ENCODE assay signal across 8 cellular contexts in genomic region chr1:166974647-166975345, GRCh38. TPM values are rescaled to one million over a fixed set of nuclear protein-coding genes. Genes with fewer than 3 reads are reported as not detected.
DNase-seq lines count a peak whose midpoint lies in the region; ATAC-seq, FAIRE-seq and TF ChIP-seq lines count a peak whose summit lies in the region.

No MANE protein-coding gene starts in this region.

- FAIRE-seq in endothelial cell of umbilical vein (lab: Jason Lieb, UNC): no peak

- H3K4me1 ChIP-seq in endothelial cell of umbilical vein (ENCODE audit: control insufficient read depth, extremely low read depth, insufficient read depth, low read length): peaks cover 5% of the 10 kb centered on the region

- no peak for TF ChIP-seq CTCF in AG04449 (IDR thresholded peaks at IDR 0.05; ENCODE audit: insufficient read depth, low read length, missing control alignments)
- TF ChIP-seq CTCF in endothelial cell of umbilical vein (IDR thresholded peaks at IDR 0.05; ENCODE audit: extremely low read depth in 1 of 2, insufficient read depth in 1 of 2, low read depth in 1 of 2, low read length in 2 of 2): no peak

- H3K4me3 Mint-ChIP-seq in activated CD4-positive, alpha-beta T cell treated with anti-CD3 and anti-CD28 coated beads for 36 hours: peak overlapping the region; percentile 93

- peaks cover 21% of the 10 kb centered on the region for H3K27me3 Mint-ChIP-seq in activated CD4-positive, alpha-beta T cell treated with anti-CD3 and anti-CD28 coated beads for 36 hours

- H3K4me1 Mint-ChIP-seq in activated CD4-positive, alpha-beta T cell treated with anti-CD3 and anti-CD28 coated beads for 36 hours: peaks cover 56% of the 10 kb centered on the region

- H2AFZ ChIP-seq in endothelial cell of umbilical vein (ENCODE audit: low read depth, low read length): peak overlapping the region; percentile 26

- no peak overlapping the region for H3K9ac ChIP-seq in endothelial cell of umbilical vein (replicated peaks; ENCODE audit: extremely low read depth, insufficient read depth, low read length)

- no peaks in the 10 kb centered on the region for H3K79me2 ChIP-seq in endothelial cell of umbilical vein (ENCODE audit: control insufficient read depth, insufficient read depth, low read length)

- H3K27ac ChIP-seq in endothelial cell of umbilical vein (ENCODE audit: insufficient read depth, low read depth, low read length): no peak overlapping the region

- H3K36me3 ChIP-seq in H7 (replicated peaks; ENCODE audit: control insufficient read depth, insufficient read depth, low read length) (no peaks in the 10 kb centered on the region), endothelial cell of umbilical vein (ENCODE audit: control insufficient read depth in 2 of 2, extremely low read depth in 1 of 2, insufficient read depth in 2 of 2, low read length in 2 of 2) (no peaks in the 10 kb centered on the region)

- H3K4me3 ChIP-seq in AG04449 (ENCODE audit: low read depth, low read length): peak overlapping the region; percentile 43
- H3K4me3 ChIP-seq in H7 (ENCODE audit: insufficient read depth, low read depth, low read length): peak overlapping the region; percentile 45
- H3K4me3 ChIP-seq in endothelial cell of umbilical vein (replicated peaks in 1 of 3; ENCODE audit: insufficient read depth in 1 of 3, low read depth in 1 of 3, low read length in 3 of 3): peak overlapping the region in 2 of 3 experiments; percentile 19 to 27

- H3K9me1 ChIP-seq in endothelial cell of umbilical vein (replicated peaks; ENCODE audit: control insufficient read depth, extremely low read depth, insufficient read depth, low read length): no peaks in the 10 kb centered on the region

- intact Hi-C loops in activated CD4-positive, alpha-beta T cell treated with anti-CD3 and anti-CD28 coated beads for 36 hours (cut with DNase I, micrococcal nuclease): loop anchor here (1.0 to 10.0 kb wide), 11 partner anchors 68 to 490 kb away; partner anchors contain the start of genes POU2F1 (in 2 of the 2), POGK (in 1 of the 2) and TADA1 (in 1 of the 2)
- intact Hi-C loops in endothelial cell of umbilical vein (cut with micrococcal nuclease): no loop called here

- CTCF ChIA-PET in AG04449 (lab: Yijun Ruan, JAX): interaction anchor here (0.6 kb wide), 1 partner anchor 713 kb away, joined by 3 read pairs; no protein-coding TSS in a partner anchor
- CTCF ChIA-PET in activated CD4-positive, alpha-beta T cell treated with anti-CD3 and anti-CD28 coated beads for 36 hours (lab: Charles Lee): interaction anchor here (1.0 to 2.1 kb wide), 4 partner anchors 11 to 84 kb away, joined by 3 to 8 read pairs (median 6); no protein-coding TSS in a partner anchor
- CTCF ChIA-PET in endothelial cell of umbilical vein (lab: Charles Lee): interaction anchor here (1.1 to 1.9 kb wide), 2 partner anchors 64 to 84 kb away, joined by 4 to 5 read pairs; no protein-coding TSS in a partner anchor

- H3K36me3 Mint-ChIP-seq in activated CD4-positive, alpha-beta T cell treated with anti-CD3 and anti-CD28 coated beads for 36 hours (ENCODE audit: low read depth): no peaks in the 10 kb centered on the region

- peak overlapping the region; percentile 99 for H3K27ac Mint-ChIP-seq in activated CD4-positive, alpha-beta T cell treated with anti-CD3 and anti-CD28 coated beads for 36 hours

- TF ChIP-seq POLR2A in endothelial cell of umbilical vein (IDR thresholded peaks at IDR 0.05; ENCODE audit: low read depth, low read length): no peak

- peak overlapping the region; percentile 63 for H3K4me2 ChIP-seq in endothelial cell of umbilical vein (ENCODE audit: insufficient read depth, low read length)

- no peaks in the 10 kb centered on the region for H4K20me1 ChIP-seq in endothelial cell of umbilical vein (replicated peaks; ENCODE audit: control insufficient read depth, extremely low read depth, insufficient read depth, low read length)

- dilution Hi-C loops in endothelial cell of umbilical vein (cut with MboI; ENCODE audit: extremely low pct_ligation_motif_present, low sequenced_read_pairs): no loop called here

- DNase-seq in AG04449 (ENCODE audit: low read depth, low spot score): no peak
- no peak for DNase-seq in H7
- peak; percentile 79 for DNase-seq in activated CD4-positive, alpha-beta T cell treated with anti-CD3 and anti-CD28 coated beads for 36 hours
- DNase-seq in endothelial cell of umbilical vein (ENCODE audit: low read depth, low spot score): no peak
- DNase-seq in pons (ENCODE audit: low spot score): peak; percentile 26
- DNase-seq in NCI-H2196 treated with DMSO at 0.1 percent for 48 hours (lab: John Stamatoyannopoulos, UW; ENCODE audit: unreplicated experiment): no peak
- DNase-seq in DMS79 treated with DMSO at 0.1 percent for 48 hours (lab: John Stamatoyannopoulos, UW): no peak

- H3K9me3 ChIP-seq in endothelial cell of umbilical vein (replicated peaks; ENCODE audit: control insufficient read depth, insufficient read depth, low read length): no peaks in the 10 kb centered on the region

- POLR2A ChIA-PET in AG04449 (lab: Yijun Ruan, JAX): no interaction called here
- POLR2A ChIA-PET in activated CD4-positive, alpha-beta T cell treated with anti-CD3 and anti-CD28 coated beads for 36 hours (lab: Charles Lee): interaction anchor here (0.7 kb wide), 2 partner anchors 127 to 473 kb away, joined by 4 read pairs; no protein-coding TSS in a partner anchor
- POLR2A ChIA-PET in endothelial cell of umbilical vein (lab: Charles Lee): no interaction called here

- no peaks in the 10 kb centered on the region for H3K9me3 Mint-ChIP-seq in activated CD4-positive, alpha-beta T cell treated with anti-CD3 and anti-CD28 coated beads for 36 hours (ENCODE audit: low read depth)

- BruUV-seq in endothelial cell of umbilical vein (replicated peaks; lab: Mats Ljungman, UMichigan): no TSS peak

- H3K27me3 ChIP-seq in H7 (ENCODE audit: control insufficient read depth, insufficient read depth, low read length): peaks cover 67% of the 10 kb centered on the region
- peaks cover 29 to 38% of the 10 kb centered on the region in 2 experiments for H3K27me3 ChIP-seq in endothelial cell of umbilical vein (ENCODE audit: control insufficient read depth in 2 of 2, insufficient read depth in 2 of 2, low read length in 2 of 2)

- peak; percentile 40 for ATAC-seq in activated CD4-positive, alpha-beta T cell treated with anti-CD3 and anti-CD28 coated beads for 36 hours
- no peak for ATAC-seq in HG03095 (IDR thresholded peaks at IDR 0.05; ENCODE audit: unreplicated experiment)

TF ChIP-seq in endothelial cell of umbilical vein, 7 proteins besides CTCF, POLR2A, EP300 and RAD21:
- TF ChIP-seq EZH2 (IDR thresholded peaks at IDR 0.05; ENCODE audit: borderline replicate concordance, low read depth, low read length, severe bottlenecking) (peak; percentile 55), MAX (IDR thresholded peaks at IDR 0.05; ENCODE audit: insufficient read depth, insufficient read length) (no peak)

RNA-seq across cellular contexts. Expression of gene ILDR2, which starts 0.5 kb away (rescaled TPM):
- 0.11 and 0.21 TPM in 2 replicates for total RNA-seq in H7 (2014; rRNA removed; shearing (Covaris generic))
- 10 to 100 TPM in 1 of 2 experiments, 1 to 10 TPM in 1; 9.1 to 14.6 TPM for total RNA-seq in activated CD4-positive, alpha-beta T cell treated with anti-CD3 and anti-CD28 coated beads for 36 hours
- total RNA-seq in endothelial cell of umbilical vein: not detected in 2 replicates
- not detected in 2 replicates for polyA plus RNA-seq in endothelial cell of umbilical vein
- polyA plus RNA-seq in endothelial cell of umbilical vein (2011; cell fraction: cytosol; rRNA removed): not detected in 2 replicates
- not detected in 2 replicates for polyA plus RNA-seq in endothelial cell of umbilical vein (2011; cell fraction: nucleus; rRNA removed)
- polyA plus RNA-seq in endothelial cell of umbilical vein (2012): not detected in 2 replicates
- polyA minus RNA-seq in endothelial cell of umbilical vein: not detected in 2 replicates
- polyA minus RNA-seq in endothelial cell of umbilical vein (2011; cell fraction: cytosol; rRNA and poly(A)+ RNA removed): not detected
- not detected in 2 replicates for polyA minus RNA-seq in endothelial cell of umbilical vein (2011; cell fraction: nucleus; rRNA and poly(A)+ RNA removed)

RNA-seq across cellular contexts. Expression of gene MAEL, which starts 14.3 kb away (rescaled TPM):
- not detected in 2 replicates for total RNA-seq in H7 (2014; rRNA removed; shearing (Covaris generic))
- total RNA-seq in activated CD4-positive, alpha-beta T cell treated with anti-CD3 and anti-CD28 coated beads for 36 hours: under 1 TPM in 1 of 2 experiments, not detected in 1; 0.11 TPM
- not detected in 2 replicates for total RNA-seq in endothelial cell of umbilical vein
- polyA plus RNA-seq in endothelial cell of umbilical vein: 0.04 and 0.05 TPM in 2 replicates
- 0.07 and 0.10 TPM in 2 replicates for polyA plus RNA-seq in endothelial cell of umbilical vein (2011; cell fraction: cytosol; rRNA removed)
- 0.15 and 0.17 TPM in 2 replicates for polyA plus RNA-seq in endothelial cell of umbilical vein (2011; cell fraction: nucleus; rRNA removed)
- not detected in 2 replicates for polyA plus RNA-seq in endothelial cell of umbilical vein (2012)
- not detected in 2 replicates for polyA minus RNA-seq in endothelial cell of umbilical vein
- not detected for polyA minus RNA-seq in endothelial cell of umbilical vein (2011; cell fraction: cytosol; rRNA and poly(A)+ RNA removed)
- not detected in 2 replicates for polyA minus RNA-seq in endothelial cell of umbilical vein (2011; cell fraction: nucleus; rRNA and poly(A)+ RNA removed)

Comparison
In these comparisons a context has a peak if more than half of its experiments do, and no peak if none do; other contexts are left out.
1. DNase-seq: peak in activated CD4-positive, alpha-beta T cell treated with anti-CD3 and anti-CD28 coated beads for 36 hours (single experiment) and pons (single experiment); none in AG04449 (single experiment), H7 (single experiment), endothelial cell of umbilical vein (single experiment), NCI-H2196 treated with DMSO at 0.1 percent for 48 hours (single experiment) and DMS79 treated with DMSO at 0.1 percent for 48 hours (single experiment).
2. Peak in every context shown above with its lines, with median percentiles within 50 percentile points of each other: H3K4me3 ChIP-seq.